27 cellular contexts compared by ENCODE assay signal in the genomic region with DNA sequence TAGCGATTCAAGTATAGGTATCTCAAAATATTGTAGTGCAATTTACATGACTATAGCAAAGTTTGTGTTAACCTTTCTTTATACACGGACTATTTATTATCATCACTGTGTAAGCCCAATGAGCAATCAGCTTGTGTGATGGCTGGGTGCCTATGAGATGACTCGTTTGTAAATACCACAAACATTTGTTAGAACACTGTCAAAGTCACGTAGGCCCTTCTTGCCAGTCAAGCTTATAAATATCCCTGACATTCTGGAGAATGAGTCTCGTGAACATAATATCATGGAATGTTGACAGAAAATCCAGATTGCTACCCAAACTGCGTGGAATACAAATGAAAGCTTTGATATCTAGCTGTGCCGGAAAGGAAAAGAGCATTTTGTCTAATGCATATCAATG.
A peak's percentile ranks its signal among the peaks of the same experiment; 100 is the strongest.
DNase-seq lines count a peak whose midpoint lies in the region; ATAC-seq and TF ChIP-seq lines count a peak whose summit lies in the region.
"Had no signal": no experiment of that assay in that cellular context is flagged by ENCODE, and none has a peak within 500 bp of the region (broad histone marks: within the 10 kb centered on the region; RNA-seq: fewer than 3 reads in every experiment).

No MANE protein-coding gene starts in this region.

- peak overlapping the region; percentile 42 for H3K4me2 ChIP-seq in smooth muscle cell
- H3K4me2 ChIP-seq: neural progenitor cell, PC-9 had no signal

- WGBS in smooth muscle cell (ENCODE audit: low lambda C conversion rate), result 32% methylated on average over 7 of the region's 7 CpGs

- CTCF ChIA-PET in CD8-positive, alpha-beta T cell (lab: Charles Lee), result no interaction called here

- DNase-seq in M059J (ENCODE audit: low read depth) (peak; percentile 73), amniotic epithelial cell (ENCODE audit: low read depth) (peak; percentile 73), foreskin melanocyte (peak; percentile 95), smooth muscle cell (lab: John Stamatoyannopoulos, UW; ENCODE audit: unreplicated experiment) (no peak), NCI-H1105 (lab: John Stamatoyannopoulos, UW) (no peak)
- DNase-seq in CD8-positive, alpha-beta T cell, result no peak
- DNase-seq: activated CD4-positive, alpha-beta memory T cell treated with anti-CD3 and anti-CD28 coated beads, Interleukin-2, amount 10 ng/mL, durations not matched to agents 7 days and 5 days; activated effector memory CD4-positive, alpha-beta T cell treated with anti-CD3 and anti-CD28 coated beads, Interleukin-2, amount 50 U/mL, for 16 hours; CD4-positive, alpha-beta T cell; DMS153; GDM1; H9; KBM-7; left ventricle myocardium superior; mucosa of descending colon; NCI-H2029; NCI-H345; NCI-H82; PC-9; posterior cingulate gyrus; stimulated activated CD4-positive, alpha-beta T cell treated with anti-CD3 and anti-CD28 coated beads, Interleukin-2, amount 100 ng/mL, for 24 hours had no signal

- no peak overlapping the region for H3K9ac ChIP-seq in smooth muscle cell (ENCODE audit: low read depth)
- H3K9ac ChIP-seq: neural progenitor cell had no signal

- POLR2A ChIA-PET in CD8-positive, alpha-beta T cell (lab: Charles Lee), result no interaction called here

- H3K4me1 Mint-ChIP-seq in CD8-positive, alpha-beta T cell (ENCODE audit: low read depth), result no peaks in the 10 kb centered on the region
- H3K4me1 Mint-ChIP-seq: activated CD4-positive, alpha-beta memory T cell treated with anti-CD3 and anti-CD28 coated beads, Interleukin-2, amount 10 ng/mL, durations not matched to agents 7 days and 5 days; H9; neural progenitor cell; stimulated activated effector memory CD8-positive, alpha-beta T cell treated with anti-CD3 and anti-CD28 coated beads, Interleukin-12 subunit alpha, Interleukin-12 subunit beta, amount 100 ng/mL, for 72 hours; WTC11 had no signal

- H3K27ac ChIP-seq in smooth muscle cell (ENCODE audit: low read depth), result peak overlapping the region; percentile 60
- no peak overlapping the region for H3K27ac ChIP-seq in CD8-positive, alpha-beta T cell (ENCODE audit: low read depth, low read length)
- H3K27ac ChIP-seq: coronary artery, neural progenitor cell, PC-9, SJSA1 had no signal

- no peaks in the 10 kb centered on the region for H3K27me3 ChIP-seq in smooth muscle cell (ENCODE audit: low read depth)
- no peaks in the 10 kb centered on the region for H3K27me3 ChIP-seq in CD8-positive, alpha-beta T cell (ENCODE audit: insufficient read depth, low read length)
- H3K27me3 ChIP-seq: SJSA1 had no signal

- ATAC-seq in HG02588 (IDR thresholded peaks at IDR 0.05; ENCODE audit: unreplicated experiment), result no peak
- ATAC-seq in CD8-positive, alpha-beta T cell, result no peak
- ATAC-seq: left ventricle myocardium superior; mucosa of descending colon; stimulated activated effector memory CD8-positive, alpha-beta T cell treated with anti-CD3 and anti-CD28 coated beads, Interleukin-12 subunit alpha, Interleukin-12 subunit beta, amount 100 ng/mL, for 72 hours; WTC11 had no signal

- TF ChIP-seq CTCF in smooth muscle cell (IDR thresholded peaks at IDR 0.05; ENCODE audit: borderline replicate concordance, insufficient read depth, poor library complexity, severe bottlenecking), result no peak
- TF ChIP-seq CTCF in CD8-positive, alpha-beta T cell (IDR thresholded peaks at IDR 0.05), result no peak

- no peaks in the 10 kb centered on the region for H3K36me3 ChIP-seq in smooth muscle cell (ENCODE audit: low read depth)
- H3K36me3 ChIP-seq in CD8-positive, alpha-beta T cell (ENCODE audit: insufficient read depth, low read length), result no peaks in the 10 kb centered on the region
- H3K36me3 ChIP-seq: neural progenitor cell, SJSA1 had no signal

- H3K4me1 ChIP-seq in smooth muscle cell (ENCODE audit: low read depth), result no peaks in the 10 kb centered on the region
- H3K4me1 ChIP-seq in CD8-positive, alpha-beta T cell (ENCODE audit: insufficient read depth, low read length), result no peaks in the 10 kb centered on the region
- H3K4me1 ChIP-seq: neural progenitor cell, SJSA1 had no signal

- H3K27me3 Mint-ChIP-seq in CD8-positive, alpha-beta T cell (ENCODE audit: low read depth), result no peaks in the 10 kb centered on the region
- H3K27me3 Mint-ChIP-seq: activated CD4-positive, alpha-beta memory T cell treated with anti-CD3 and anti-CD28 coated beads, Interleukin-2, amount 10 ng/mL, durations not matched to agents 7 days and 5 days; CD4-positive, alpha-beta T cell had no signal

- H3K27ac Mint-ChIP-seq in CD8-positive, alpha-beta T cell, result no peak overlapping the region
- H3K27ac Mint-ChIP-seq: activated CD4-positive, alpha-beta memory T cell treated with anti-CD3 and anti-CD28 coated beads, Interleukin-2, amount 10 ng/mL, durations not matched to agents 7 days and 5 days; CD4-positive, alpha-beta T cell; H9; neural progenitor cell; stimulated activated effector memory CD8-positive, alpha-beta T cell treated with anti-CD3 and anti-CD28 coated beads, Interleukin-12 subunit alpha, Interleukin-12 subunit beta, amount 100 ng/mL, for 72 hours; WTC11 had no signal

- no peak overlapping the region for H3K4me3 ChIP-seq in smooth muscle cell
- no peak overlapping the region for H3K4me3 ChIP-seq in CD8-positive, alpha-beta T cell (ENCODE audit: low read depth, low read length)
- H3K4me3 ChIP-seq: coronary artery, mucosa of descending colon, neural progenitor cell, PC-9, SJSA1 had no signal

- H3K9me3 Mint-ChIP-seq in CD8-positive, alpha-beta T cell, result peaks cover 22% of the 10 kb centered on the region
- H3K9me3 Mint-ChIP-seq: H9, neural progenitor cell had no signal

- H3K79me2 ChIP-seq in smooth muscle cell (ENCODE audit: low read depth), result no peaks in the 10 kb centered on the region

- H2AFZ ChIP-seq in smooth muscle cell (ENCODE audit: low read depth), result peak overlapping the region; percentile 8
- H2AFZ ChIP-seq: neural progenitor cell, PC-9 had no signal

- H4K20me1 ChIP-seq in smooth muscle cell (ENCODE audit: low read depth), result no peaks in the 10 kb centered on the region

- no peaks in the 10 kb centered on the region for H3K9me3 ChIP-seq in smooth muscle cell (replicated peaks; ENCODE audit: low read depth)
- no peaks in the 10 kb centered on the region for H3K9me3 ChIP-seq in CD8-positive, alpha-beta T cell (ENCODE audit: low read length)
- H3K9me3 ChIP-seq: SJSA1 had no signal

- intact Hi-C loops in CD8-positive, alpha-beta T cell (cut with DNase I, micrococcal nuclease), result no loop called here

- no peaks in the 10 kb centered on the region for H3F3A ChIP-seq in smooth muscle cell (ENCODE audit: low read depth)

- H3K4me3 Mint-ChIP-seq in CD8-positive, alpha-beta T cell, result no peak overlapping the region
- H3K4me3 Mint-ChIP-seq: activated CD4-positive, alpha-beta memory T cell treated with anti-CD3 and anti-CD28 coated beads, Interleukin-2, amount 10 ng/mL, durations not matched to agents 7 days and 5 days; CD4-positive, alpha-beta T cell; H9; neural progenitor cell; stimulated activated effector memory CD8-positive, alpha-beta T cell treated with anti-CD3 and anti-CD28 coated beads, Interleukin-12 subunit alpha, Interleukin-12 subunit beta, amount 100 ng/mL, for 72 hours; WTC11 had no signal

- no peaks in the 10 kb centered on the region for H3K36me3 Mint-ChIP-seq in CD8-positive, alpha-beta T cell
- H3K36me3 Mint-ChIP-seq: neural progenitor cell; stimulated activated effector memory CD8-positive, alpha-beta T cell treated with anti-CD3 and anti-CD28 coated beads, Interleukin-12 subunit alpha, Interleukin-12 subunit beta, amount 100 ng/mL, for 72 hours; WTC11 had no signal

Comparison
In these comparisons a context has a peak if more than half of its experiments do, and no peak if none do; other contexts are left out.
1. DNase-seq: peak in M059J (single experiment), amniotic epithelial cell (single experiment) and foreskin melanocyte (single experiment); none in smooth muscle cell (single experiment), CD8-positive, alpha-beta T cell (0 of 7) and NCI-H1105 (single experiment).